1 cellular context compared by ENCODE assay signal in the genomic region with DNA sequence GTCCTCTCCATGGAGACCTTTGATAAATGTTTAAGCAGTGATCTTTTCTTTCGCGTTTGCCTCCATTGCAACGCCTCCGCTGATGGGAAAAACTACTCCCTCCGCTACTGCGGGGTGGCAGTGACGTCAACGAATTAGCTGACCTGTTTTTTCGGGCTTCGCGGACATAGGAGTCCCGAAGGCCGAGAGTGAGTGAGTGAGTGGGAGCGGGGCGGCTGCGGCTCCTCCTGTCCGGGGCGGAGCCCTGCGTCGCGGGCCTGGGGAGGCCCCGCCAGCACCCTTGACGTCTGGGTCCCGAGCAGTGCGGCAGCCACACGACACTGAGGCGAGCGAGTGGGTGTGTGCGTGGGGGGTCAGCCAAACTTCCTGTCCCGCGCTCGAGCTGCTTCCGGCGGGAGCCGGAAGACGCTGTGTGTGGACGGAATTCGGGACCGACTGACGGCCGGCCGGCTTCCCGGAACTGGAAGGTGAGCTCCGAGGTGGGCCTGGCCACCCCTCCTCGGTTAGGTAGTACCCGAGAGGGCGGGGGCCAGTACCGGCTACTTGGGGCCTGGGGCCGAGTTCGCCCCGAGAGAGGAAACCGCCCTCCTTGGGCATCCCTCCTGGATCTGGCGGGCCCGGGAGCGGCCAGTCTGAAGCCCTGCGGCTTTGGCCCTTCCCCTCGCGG.
TF ChIP-seq lines count a peak whose summit lies in the region.

Gene ZNF410 (plus strand): TSS at position 411 of the 667 bp plus-strand sequence. CDS start 5,317 bp downstream, outside the sequence.

TF ChIP-seq in K562, 482 proteins besides CTCF, POLR2A, EP300 and RAD21 (continued from another document and continues in another):
- no peak for TF ChIP-seq DEAF1 (CRISPR knock-in tag; IDR thresholded peaks at IDR 0.05)
- TF ChIP-seq ZNF764 (CRISPR knock-in tag; IDR thresholded peaks at IDR 0.05; ENCODE audit: low read depth) = no peak
- no peak for TF ChIP-seq ZNF76 (CRISPR knock-in tag; IDR thresholded peaks at IDR 0.05; ENCODE audit: borderline replicate concordance)
- no peak for TF ChIP-seq NFATC3 (IDR thresholded peaks at IDR 0.05)
- TF ChIP-seq SMARCA5 (IDR thresholded peaks at IDR 0.05) = no peak
- TF ChIP-seq EP400 (IDR thresholded peaks at IDR 0.05) = peak; percentile 81
- TF ChIP-seq NCOR1 (IDR thresholded peaks at IDR 0.05) = peak; percentile 35
- TF ChIP-seq MAZ (CRISPR knock-in tag; conservative IDR thresholded peaks at IDR 0.05 in 1 of 2, IDR thresholded peaks at IDR 0.05 in 1 of 2) = peak; percentile 72 to 79; a peak in 3 of 4 replicates
- TF ChIP-seq POLR2AphosphoS2 (IDR thresholded peaks at IDR 0.05; ENCODE audit: low read length) = peak; percentile 75; the same call in 1 of the 2 replicates
- TF ChIP-seq, protein P1, sequence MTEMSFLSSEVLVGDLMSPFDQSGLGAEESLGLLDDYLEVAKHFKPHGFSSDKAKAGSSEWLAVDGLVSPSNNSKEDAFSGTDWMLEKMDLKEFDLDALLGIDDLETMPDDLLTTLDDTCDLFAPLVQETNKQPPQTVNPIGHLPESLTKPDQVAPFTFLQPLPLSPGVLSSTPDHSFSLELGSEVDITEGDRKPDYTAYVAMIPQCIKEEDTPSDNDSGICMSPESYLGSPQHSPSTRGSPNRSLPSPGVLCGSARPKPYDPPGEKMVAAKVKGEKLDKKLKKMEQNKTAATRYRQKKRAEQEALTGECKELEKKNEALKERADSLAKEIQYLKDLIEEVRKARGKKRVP (CRISPR knock-in tag; IDR thresholded peaks at IDR 0.05) = no peak
- 0 out of 2 replicates have a peak, but pooled peaks have one; percentile 57 for TF ChIP-seq MTA3 (IDR thresholded peaks at IDR 0.05; ENCODE audit: borderline replicate concordance)
- peak; percentile 89 for TF ChIP-seq CXXC5 (CRISPR knock-in tag; IDR thresholded peaks at IDR 0.05)
- TF ChIP-seq ZNF589 (CRISPR knock-in tag; IDR thresholded peaks at IDR 0.05; ENCODE audit: low read depth) = no peak
- TF ChIP-seq ZNF224 (CRISPR knock-in tag; IDR thresholded peaks at IDR 0.05) = no peak
- TF ChIP-seq E2F5 (CRISPR knock-in tag; IDR thresholded peaks at IDR 0.05) = no peak
- TF ChIP-seq CREB1 (IDR thresholded peaks at IDR 0.05) = peak; percentile 76
- TF ChIP-seq CREB1 (CRISPR knock-in tag; IDR thresholded peaks at IDR 0.05) = peak; percentile 81
- no peak for TF ChIP-seq ZNF780A (CRISPR knock-in tag; IDR thresholded peaks at IDR 0.05)
- peak; percentile 62; the same call in 1 of the 2 replicates for TF ChIP-seq CTBP1 (IDR thresholded peaks at IDR 0.05; ENCODE audit: borderline replicate concordance)
- peak; percentile 86 for TF ChIP-seq VEZF1 (CRISPR knock-in tag; IDR thresholded peaks at IDR 0.05)
- TF ChIP-seq TAF1 (IDR thresholded peaks at IDR 0.05; ENCODE audit: control insufficient read depth, extremely low read depth, insufficient read depth, low read length, severe bottlenecking) = peak; percentile 68
- peak; percentile 88 for TF ChIP-seq NCOA1 (IDR thresholded peaks at IDR 0.05; ENCODE audit: low read depth)
- TF ChIP-seq MXI1 (IDR thresholded peaks at IDR 0.05; ENCODE audit: low read depth, low read length) = peak; percentile 53; the same call in 1 of the 2 replicates
- TF ChIP-seq, protein P2, sequence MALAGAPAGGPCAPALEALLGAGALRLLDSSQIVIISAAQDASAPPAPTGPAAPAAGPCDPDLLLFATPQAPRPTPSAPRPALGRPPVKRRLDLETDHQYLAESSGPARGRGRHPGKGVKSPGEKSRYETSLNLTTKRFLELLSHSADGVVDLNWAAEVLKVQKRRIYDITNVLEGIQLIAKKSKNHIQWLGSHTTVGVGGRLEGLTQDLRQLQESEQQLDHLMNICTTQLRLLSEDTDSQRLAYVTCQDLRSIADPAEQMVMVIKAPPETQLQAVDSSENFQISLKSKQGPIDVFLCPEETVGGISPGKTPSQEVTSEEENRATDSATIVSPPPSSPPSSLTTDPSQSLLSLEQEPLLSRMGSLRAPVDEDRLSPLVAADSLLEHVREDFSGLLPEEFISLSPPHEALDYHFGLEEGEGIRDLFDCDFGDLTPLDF (CRISPR knock-in tag; IDR thresholded peaks at IDR 0.05) = 0 out of 2 replicates have a peak, but pooled peaks have one; percentile 9
- peak; percentile 57 for TF ChIP-seq SETDB1 (IDR thresholded peaks at IDR 0.05; ENCODE audit: low read length)
- TF ChIP-seq SNIP1 (IDR thresholded peaks at IDR 0.05; ENCODE audit: low read depth) = no peak
- 0 out of 2 replicates have a peak, but pooled peaks have one; percentile 22 for TF ChIP-seq PHB (CRISPR knock-in tag; IDR thresholded peaks at IDR 0.05)
- no peak for TF ChIP-seq ZBTB34 (CRISPR knock-in tag; IDR thresholded peaks at IDR 0.05)
- peak; percentile 86 for TF ChIP-seq ATF3 (IDR thresholded peaks at IDR 0.05)
- TF ChIP-seq ATF3 (CRISPR knock-in tag; conservative IDR thresholded peaks at IDR 0.05) = no peak
- TF ChIP-seq NRF1 (conservative IDR thresholded peaks at IDR 0.05 in 1 of 2, IDR thresholded peaks at IDR 0.05 in 1 of 2) = peak; percentile 81
- TF ChIP-seq NFRKB (IDR thresholded peaks at IDR 0.05; ENCODE audit: low read depth) = 0 out of 2 replicates have a peak, but pooled peaks have one; percentile 31
- TF ChIP-seq KLF16 (IDR thresholded peaks at IDR 0.05) = 0 out of 2 replicates have a peak, but pooled peaks have one; percentile 4
- TF ChIP-seq, protein P3, sequence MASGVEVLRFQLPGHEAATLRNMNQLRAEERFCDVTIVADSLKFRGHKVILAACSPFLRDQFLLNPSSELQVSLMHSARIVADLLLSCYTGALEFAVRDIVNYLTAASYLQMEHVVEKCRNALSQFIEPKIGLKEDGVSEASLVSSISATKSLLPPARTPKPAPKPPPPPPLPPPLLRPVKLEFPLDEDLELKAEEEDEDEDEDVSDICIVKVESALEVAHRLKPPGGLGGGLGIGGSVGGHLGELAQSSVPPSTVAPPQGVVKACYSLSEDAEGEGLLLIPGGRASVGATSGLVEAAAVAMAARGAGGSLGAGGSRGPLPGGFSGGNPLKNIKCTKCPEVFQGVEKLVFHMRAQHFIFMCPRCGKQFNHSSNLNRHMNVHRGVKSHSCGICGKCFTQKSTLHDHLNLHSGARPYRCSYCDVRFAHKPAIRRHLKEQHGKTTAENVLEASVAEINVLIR (CRISPR knock-in tag; IDR thresholded peaks at IDR 0.05) = peak; percentile 46
- 0 out of 2 replicates have a peak, but pooled peaks have one; percentile 24 for TF ChIP-seq GTF2F1 (IDR thresholded peaks at IDR 0.05; ENCODE audit: low read depth, low read length)
- TF ChIP-seq, protein P4, sequence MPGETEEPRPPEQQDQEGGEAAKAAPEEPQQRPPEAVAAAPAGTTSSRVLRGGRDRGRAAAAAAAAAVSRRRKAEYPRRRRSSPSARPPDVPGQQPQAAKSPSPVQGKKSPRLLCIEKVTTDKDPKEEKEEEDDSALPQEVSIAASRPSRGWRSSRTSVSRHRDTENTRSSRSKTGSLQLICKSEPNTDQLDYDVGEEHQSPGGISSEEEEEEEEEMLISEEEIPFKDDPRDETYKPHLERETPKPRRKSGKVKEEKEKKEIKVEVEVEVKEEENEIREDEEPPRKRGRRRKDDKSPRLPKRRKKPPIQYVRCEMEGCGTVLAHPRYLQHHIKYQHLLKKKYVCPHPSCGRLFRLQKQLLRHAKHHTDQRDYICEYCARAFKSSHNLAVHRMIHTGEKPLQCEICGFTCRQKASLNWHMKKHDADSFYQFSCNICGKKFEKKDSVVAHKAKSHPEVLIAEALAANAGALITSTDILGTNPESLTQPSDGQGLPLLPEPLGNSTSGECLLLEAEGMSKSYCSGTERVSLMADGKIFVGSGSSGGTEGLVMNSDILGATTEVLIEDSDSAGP (CRISPR knock-in tag; IDR thresholded peaks at IDR 0.05) = no peak
- peak in 2 of 3 experiments; percentile 50 to 64 for TF ChIP-seq YY1 (IDR thresholded peaks at IDR 0.05; ENCODE audit: borderline replicate concordance in 1 of 3, control insufficient read depth in 1 of 3, extremely low read depth in 1 of 3, insufficient read depth in 3 of 3, insufficient read length in 1 of 3, insufficient replicate concordance in 2 of 3, low read depth in 1 of 3, low read length in 2 of 3)
- no peak for TF ChIP-seq SMARCE1 (IDR thresholded peaks at IDR 0.05)
- peak; percentile 85 for TF ChIP-seq ELF1 (tag; IDR thresholded peaks at IDR 0.05)
- TF ChIP-seq NBN (IDR thresholded peaks at IDR 0.05; ENCODE audit: low read depth) = peak; percentile 69; the same call in 1 of the 2 replicates
- TF ChIP-seq, protein P5, sequence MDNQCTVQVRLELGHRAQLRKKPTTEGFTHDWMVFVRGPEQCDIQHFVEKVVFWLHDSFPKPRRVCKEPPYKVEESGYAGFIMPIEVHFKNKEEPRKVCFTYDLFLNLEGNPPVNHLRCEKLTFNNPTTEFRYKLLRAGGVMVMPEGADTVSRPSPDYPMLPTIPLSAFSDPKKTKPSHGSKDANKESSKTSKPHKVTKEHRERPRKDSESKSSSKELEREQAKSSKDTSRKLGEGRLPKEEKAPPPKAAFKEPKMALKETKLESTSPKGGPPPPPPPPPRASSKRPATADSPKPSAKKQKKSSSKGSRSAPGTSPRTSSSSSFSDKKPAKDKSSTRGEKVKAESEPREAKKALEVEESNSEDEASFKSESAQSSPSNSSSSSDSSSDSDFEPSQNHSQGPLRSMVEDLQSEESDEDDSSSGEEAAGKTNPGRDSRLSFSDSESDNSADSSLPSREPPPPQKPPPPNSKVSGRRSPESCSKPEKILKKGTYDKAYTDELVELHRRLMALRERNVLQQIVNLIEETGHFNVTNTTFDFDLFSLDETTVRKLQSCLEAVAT (IDR thresholded peaks at IDR 0.05) = 0 out of 4 replicates have a peak, but pooled peaks of 1 of the 2 experiments have one; percentile 14
- TF ChIP-seq GABPA (tag; conservative IDR thresholded peaks at IDR 0.05; ENCODE audit: low read depth) = peak; percentile 98
- TF ChIP-seq NFIX (CRISPR knock-in tag; IDR thresholded peaks at IDR 0.05; ENCODE audit: low read depth) = no peak
- TF ChIP-seq HOXB6 (CRISPR knock-in tag; IDR thresholded peaks at IDR 0.05; ENCODE audit: borderline replicate concordance) = no peak
- TF ChIP-seq, protein P6, sequence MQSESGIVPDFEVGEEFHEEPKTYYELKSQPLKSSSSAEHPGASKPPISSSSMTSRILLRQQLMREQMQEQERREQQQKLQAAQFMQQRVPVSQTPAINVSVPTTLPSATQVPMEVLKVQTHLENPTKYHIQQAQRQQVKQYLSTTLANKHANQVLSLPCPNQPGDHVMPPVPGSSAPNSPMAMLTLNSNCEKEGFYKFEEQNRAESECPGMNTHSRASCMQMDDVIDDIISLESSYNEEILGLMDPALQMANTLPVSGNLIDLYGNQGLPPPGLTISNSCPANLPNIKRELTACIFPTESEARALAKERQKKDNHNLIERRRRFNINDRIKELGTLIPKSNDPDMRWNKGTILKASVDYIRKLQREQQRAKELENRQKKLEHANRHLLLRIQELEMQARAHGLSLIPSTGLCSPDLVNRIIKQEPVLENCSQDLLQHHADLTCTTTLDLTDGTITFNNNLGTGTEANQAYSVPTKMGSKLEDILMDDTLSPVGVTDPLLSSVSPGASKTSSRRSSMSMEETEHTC (IDR thresholded peaks at IDR 0.05) = peak; percentile 57; the same call in 1 of the 2 replicates
- no peak for TF ChIP-seq ZNF431 (CRISPR knock-in tag; IDR thresholded peaks at IDR 0.05)
- peak; percentile 66 to 70; a peak in 2 of 4 replicates for TF ChIP-seq FOXK2 (conservative IDR thresholded peaks at IDR 0.05 in 1 of 2, IDR thresholded peaks at IDR 0.05 in 1 of 2; ENCODE audit: low read depth in 2 of 2)
- peak; percentile 64 for TF ChIP-seq MAX (CRISPR knock-in tag; IDR thresholded peaks at IDR 0.05)
- peak; percentile 35; the same call in 1 of the 2 replicates for TF ChIP-seq SP1 (CRISPR knock-in tag; IDR thresholded peaks at IDR 0.05)
